1 cellular context compared by ENCODE assay signal in genomic region chr7:74012842-74013249, GRCh38.
TF ChIP-seq lines count a peak whose summit lies in the region.

No MANE protein-coding gene starts in this region.

TF ChIP-seq in GM23338, 12 proteins besides CTCF, POLR2A, EP300 and RAD21 (continued from another document):
- TF ChIP-seq REST (IDR thresholded peaks at IDR 0.05; ENCODE audit: unreplicated experiment) = no peak
- no peak for TF ChIP-seq NANOG (IDR thresholded peaks at IDR 0.05; ENCODE audit: borderline replicate concordance)
- no peak for TF ChIP-seq EZH2phosphoT487 (IDR thresholded peaks at IDR 0.05; ENCODE audit: unreplicated experiment)
- no peak for TF ChIP-seq CREB1 (CRISPR knock-in tag; IDR thresholded peaks at IDR 0.05; ENCODE audit: low read depth)
- no peak for TF ChIP-seq ZNF114 (CRISPR knock-in tag; IDR thresholded peaks at IDR 0.05)
